Comparison of ENCODE assay signal across 20 cellular contexts in the genomic region with DNA sequence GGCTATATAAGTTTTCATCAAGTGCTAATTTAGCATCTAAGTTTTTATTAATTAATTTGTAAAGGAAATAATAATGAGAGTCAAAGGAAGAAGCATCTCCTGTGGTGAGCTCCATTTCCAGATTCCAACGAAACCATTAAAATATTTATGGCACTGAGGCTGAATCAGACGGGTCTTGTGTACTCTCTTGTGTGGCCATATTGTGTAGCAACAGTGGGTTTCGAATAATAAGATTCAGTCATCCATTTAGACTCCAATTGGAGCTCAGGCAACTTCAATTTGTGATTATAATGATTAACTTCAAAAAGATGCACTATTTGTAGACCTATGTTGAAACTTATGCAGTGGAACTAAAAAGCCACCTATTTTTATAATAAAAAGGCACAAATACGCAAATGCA.
A peak's percentile ranks its signal among the peaks of the same experiment; 100 is the strongest.
DNase-seq lines count a peak whose midpoint lies in the region; ATAC-seq and TF ChIP-seq lines count a peak whose summit lies in the region.
"Had no signal": no experiment of that assay in that cellular context is flagged by ENCODE, and none has a peak within 500 bp of the region (broad histone marks: within the 10 kb centered on the region; RNA-seq: fewer than 3 reads in every experiment).

No MANE protein-coding gene starts in this region.

- TF ChIP-seq RAD21 in SK-N-SH (IDR thresholded peaks at IDR 0.05; ENCODE audit: low read length) = no peak

- no peak for DNase-seq in SK-N-SH
- DNase-seq in astrocyte of the hippocampus (ENCODE audit: low read depth, low spot score) = peak; percentile 30
- peak; percentile 19 for DNase-seq in glomerular visceral epithelial cell (ENCODE audit: extremely low spot score)
- no peak for DNase-seq in vagina (ENCODE audit: extremely low spot score in 2 of 2)
- DNase-seq in activated CD4-positive, alpha-beta T cell treated with anti-CD3 and anti-CD28 coated beads, Interleukin-2, amount 50 U/mL, for 48 hours = no peak
- no peak for DNase-seq in adrenal gland
- DNase-seq in HAP-1 (ENCODE audit: low spot score in 2 of 2) = no peak
- DNase-seq: activated effector memory CD4-positive, alpha-beta T cell treated with anti-CD3 and anti-CD28 coated beads, Interleukin-2, amount 50 U/mL, for 16 hours; anterior cingulate cortex; cerebellar nuclear complex; DND-41; H9; lower lobe of right lung; NCI-H1417 treated with DMSO at 0.1 percent for 48 hours; SIG-M5; stimulated activated CD4-positive, alpha-beta T cell treated with anti-CD3 and anti-CD28 coated beads, Interleukin-12 subunit alpha, Interleukin-12 subunit beta, amount 100 ng/mL, for 4 hours; stimulated activated CD8-positive, alpha-beta memory T cell treated with anti-CD3 and anti-CD28 coated beads, Interleukin-4, amount 100 ng/mL, for 48 hours; upper lobe of right lung had no signal

- no peaks in the 10 kb centered on the region for H3K79me2 ChIP-seq in SK-N-SH (ENCODE audit: insufficient read depth)

- H4K20me1 ChIP-seq in SK-N-SH (ENCODE audit: insufficient read depth) = no peaks in the 10 kb centered on the region

- WGBS in SK-N-SH (ENCODE audit: low lambda C conversion rate) = 88% methylated on average over 4 of the region's 4 CpGs
- 84 to 93% (median 91%) methylated on average over 4 of the region's 4 CpGs for WGBS in adrenal gland, 4 donors

- intact Hi-C loops in vagina (cut with DNase I) = no loop called here
- intact Hi-C loops in adrenal gland (cut with DNase I) = no loop called here

- no peak overlapping the region for H3K4me2 ChIP-seq in SK-N-SH

- peaks cover 14 to 19% of the 10 kb centered on the region in 2 experiments; a peak in 3 of 4 replicates for H3K4me1 ChIP-seq in SK-N-SH (ENCODE audit: control insufficient read depth in 1 of 2, insufficient read depth in 2 of 2, low read depth in 1 of 2, low read length in 1 of 2)
- H3K4me1 ChIP-seq in vagina = peaks cover 23% of the 10 kb centered on the region
- H3K4me1 ChIP-seq in adrenal gland (replicated peaks in 1 of 2) = peaks cover 9 to 23% of the 10 kb centered on the region in 2 donors
- peaks cover 19% of the 10 kb centered on the region for H3K4me1 ChIP-seq in HAP-1
- H3K4me1 ChIP-seq: lower lobe of right lung, upper lobe of right lung had no signal

- no peaks in the 10 kb centered on the region for H3K9me3 ChIP-seq in SK-N-SH
- no peaks in the 10 kb centered on the region for H3K9me3 ChIP-seq in vagina
- H3K9me3 ChIP-seq in adrenal gland (replicated peaks in 1 of 3) = no peaks in the 10 kb centered on the region
- H3K9me3 ChIP-seq in HAP-1 = no peaks in the 10 kb centered on the region
- H3K9me3 ChIP-seq: lower lobe of right lung, neutrophil, upper lobe of right lung had no signal

- ATAC-seq in SK-N-SH treated with all-trans-retinoic acid at 6 μM for 48 hours = no peak
- ATAC-seq: upper lobe of right lung had no signal

- H3K36me3 ChIP-seq in SK-N-SH (replicated peaks in 1 of 2; ENCODE audit: control insufficient read depth in 1 of 2, insufficient read depth in 2 of 2, low read length in 1 of 2) (no peaks in the 10 kb centered on the region), vagina (no peaks in the 10 kb centered on the region), adrenal gland (replicated peaks in 1 of 2) (no peaks in the 10 kb centered on the region), HAP-1 (replicated peaks) (no peaks in the 10 kb centered on the region)
- H3K36me3 ChIP-seq: lower lobe of right lung, neutrophil, upper lobe of right lung had no signal

- POLR2A ChIA-PET in SK-N-SH (lab: Yijun Ruan, JAX) = no interaction called here

- no peak overlapping the region; the same call in 1 of the 2 replicates for H2AFZ ChIP-seq in SK-N-SH (ENCODE audit: low read depth)

- H3K4me3 ChIP-seq in SK-N-SH (ENCODE audit: low read depth in 2 of 2, low read length in 1 of 2) = no peak overlapping the region
- H3K4me3 ChIP-seq in vagina = no peak overlapping the region
- H3K4me3 ChIP-seq in adrenal gland = no peak overlapping the region
- no peak overlapping the region for H3K4me3 ChIP-seq in HAP-1
- H3K4me3 ChIP-seq: lower lobe of right lung, upper lobe of right lung had no signal

- in situ Hi-C loops in HAP-1 (cut with MboI; ENCODE audit: low sequenced_read_pairs) = no loop called here

- H3K27ac ChIP-seq in SK-N-SH (ENCODE audit: low read depth in 2 of 2, low read length in 1 of 2) (peak overlapping the region; percentile 92 to 98), vagina (peak overlapping the region; percentile 74), adrenal gland (no peak overlapping the region)
- H3K27ac ChIP-seq: lower lobe of right lung, neutrophil, upper lobe of right lung had no signal

- H3K9me2 ChIP-seq in SK-N-SH = no peaks in the 10 kb centered on the region

- no peak for TF ChIP-seq CTCF in SK-N-SH (IDR thresholded peaks at IDR 0.05)
- no peak for TF ChIP-seq CTCF in vagina (IDR thresholded peaks at IDR 0.05)
- TF ChIP-seq CTCF in adrenal gland (IDR thresholded peaks at IDR 0.05) = no peak

- H3K9ac ChIP-seq in SK-N-SH = no peak overlapping the region

- CTCF ChIA-PET in SK-N-SH (lab: Yijun Ruan, JAX) = interaction anchor here (1.5 kb wide), 1 partner anchor 46 kb away, joined by 3 read pairs; no protein-coding TSS in a partner anchor

- TF ChIP-seq POLR2A in vagina (IDR thresholded peaks at IDR 0.05) = no peak
- TF ChIP-seq POLR2A in adrenal gland (IDR thresholded peaks at IDR 0.05) = no peak

- H3F3A ChIP-seq in SK-N-SH (replicated peaks; ENCODE audit: insufficient read depth) = peaks cover 23% of the 10 kb centered on the region

- H3K27me3 ChIP-seq in SK-N-SH (ENCODE audit: insufficient read depth) (no peaks in the 10 kb centered on the region), vagina (no peaks in the 10 kb centered on the region), adrenal gland (no peaks in the 10 kb centered on the region), HAP-1 (ENCODE audit: low read depth) (no peaks in the 10 kb centered on the region)
- H3K27me3 ChIP-seq: neutrophil, upper lobe of right lung had no signal

- no peak for TF ChIP-seq EP300 in SK-N-SH (IDR thresholded peaks at IDR 0.05; ENCODE audit: borderline replicate concordance in 1 of 2, low read depth in 1 of 2, low read length in 1 of 2)

TF ChIP-seq in SK-N-SH, 30 proteins besides CTCF, POLR2A, EP300 and RAD21:
- TF ChIP-seq MXI1 (IDR thresholded peaks at IDR 0.05; ENCODE audit: low read depth, low read length) = no peak
- TF ChIP-seq, protein P1, sequence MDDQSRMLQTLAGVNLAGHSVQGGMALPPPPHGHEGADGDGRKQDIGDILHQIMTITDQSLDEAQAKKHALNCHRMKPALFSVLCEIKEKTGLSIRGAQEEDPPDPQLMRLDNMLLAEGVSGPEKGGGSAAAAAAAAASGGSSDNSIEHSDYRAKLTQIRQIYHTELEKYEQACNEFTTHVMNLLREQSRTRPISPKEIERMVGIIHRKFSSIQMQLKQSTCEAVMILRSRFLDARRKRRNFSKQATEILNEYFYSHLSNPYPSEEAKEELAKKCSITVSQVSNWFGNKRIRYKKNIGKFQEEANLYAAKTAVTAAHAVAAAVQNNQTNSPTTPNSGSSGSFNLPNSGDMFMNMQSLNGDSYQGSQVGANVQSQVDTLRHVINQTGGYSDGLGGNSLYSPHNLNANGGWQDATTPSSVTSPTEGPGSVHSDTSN (IDR thresholded peaks at IDR 0.05) = no peak
- no peak for TF ChIP-seq FOSL2 (IDR thresholded peaks at IDR 0.05; ENCODE audit: borderline replicate concordance, low read depth)
- TF ChIP-seq YY1 (IDR thresholded peaks at IDR 0.05; ENCODE audit: low read depth) = no peak

TF ChIP-seq in SK-N-SH treated with all-trans-retinoic acid at 6 μM for 48 hours, 23 proteins besides CTCF, POLR2A, EP300 and RAD21 (continues in another document):
- TF ChIP-seq PPARA (CRISPR knock-in tag; IDR thresholded peaks at IDR 0.05; ENCODE audit: borderline replicate concordance) = no peak
- TF ChIP-seq GLIS3 (CRISPR knock-in tag; IDR thresholded peaks at IDR 0.05) = no peak
- TF ChIP-seq CSDC2 (CRISPR knock-in tag; IDR thresholded peaks at IDR 0.05) = no peak
- TF ChIP-seq ESRRG (CRISPR knock-in tag; IDR thresholded peaks at IDR 0.05) = no peak
- no peak for TF ChIP-seq ARNTL (CRISPR knock-in tag; IDR thresholded peaks at IDR 0.05; ENCODE audit: borderline replicate concordance, low read depth)
- TF ChIP-seq, protein P2, sequence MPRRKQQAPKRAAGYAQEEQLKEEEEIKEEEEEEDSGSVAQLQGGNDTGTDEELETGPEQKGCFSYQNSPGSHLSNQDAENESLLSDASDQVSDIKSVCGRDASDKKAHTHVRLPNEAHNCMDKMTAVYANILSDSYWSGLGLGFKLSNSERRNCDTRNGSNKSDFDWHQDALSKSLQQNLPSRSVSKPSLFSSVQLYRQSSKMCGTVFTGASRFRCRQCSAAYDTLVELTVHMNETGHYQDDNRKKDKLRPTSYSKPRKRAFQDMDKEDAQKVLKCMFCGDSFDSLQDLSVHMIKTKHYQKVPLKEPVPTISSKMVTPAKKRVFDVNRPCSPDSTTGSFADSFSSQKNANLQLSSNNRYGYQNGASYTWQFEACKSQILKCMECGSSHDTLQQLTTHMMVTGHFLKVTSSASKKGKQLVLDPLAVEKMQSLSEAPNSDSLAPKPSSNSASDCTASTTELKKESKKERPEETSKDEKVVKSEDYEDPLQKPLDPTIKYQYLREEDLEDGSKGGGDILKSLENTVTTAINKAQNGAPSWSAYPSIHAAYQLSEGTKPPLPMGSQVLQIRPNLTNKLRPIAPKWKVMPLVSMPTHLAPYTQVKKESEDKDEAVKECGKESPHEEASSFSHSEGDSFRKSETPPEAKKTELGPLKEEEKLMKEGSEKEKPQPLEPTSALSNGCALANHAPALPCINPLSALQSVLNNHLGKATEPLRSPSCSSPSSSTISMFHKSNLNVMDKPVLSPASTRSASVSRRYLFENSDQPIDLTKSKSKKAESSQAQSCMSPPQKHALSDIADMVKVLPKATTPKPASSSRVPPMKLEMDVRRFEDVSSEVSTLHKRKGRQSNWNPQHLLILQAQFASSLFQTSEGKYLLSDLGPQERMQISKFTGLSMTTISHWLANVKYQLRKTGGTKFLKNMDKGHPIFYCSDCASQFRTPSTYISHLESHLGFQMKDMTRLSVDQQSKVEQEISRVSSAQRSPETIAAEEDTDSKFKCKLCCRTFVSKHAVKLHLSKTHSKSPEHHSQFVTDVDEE (CRISPR knock-in tag; IDR thresholded peaks at IDR 0.05) = no peak
- TF ChIP-seq, protein P3, sequence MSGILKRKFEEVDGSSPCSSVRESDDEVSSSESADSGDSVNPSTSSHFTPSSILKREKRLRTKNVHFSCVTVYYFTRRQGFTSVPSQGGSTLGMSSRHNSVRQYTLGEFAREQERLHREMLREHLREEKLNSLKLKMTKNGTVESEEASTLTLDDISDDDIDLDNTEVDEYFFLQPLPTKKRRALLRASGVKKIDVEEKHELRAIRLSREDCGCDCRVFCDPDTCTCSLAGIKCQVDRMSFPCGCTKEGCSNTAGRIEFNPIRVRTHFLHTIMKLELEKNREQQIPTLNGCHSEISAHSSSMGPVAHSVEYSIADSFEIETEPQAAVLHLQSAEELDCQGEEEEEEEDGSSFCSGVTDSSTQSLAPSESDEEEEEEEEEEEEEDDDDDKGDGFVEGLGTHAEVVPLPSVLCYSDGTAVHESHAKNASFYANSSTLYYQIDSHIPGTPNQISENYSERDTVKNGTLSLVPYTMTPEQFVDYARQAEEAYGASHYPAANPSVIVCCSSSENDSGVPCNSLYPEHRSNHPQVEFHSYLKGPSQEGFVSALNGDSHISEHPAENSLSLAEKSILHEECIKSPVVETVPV (CRISPR knock-in tag; IDR thresholded peaks at IDR 0.05) = no peak

Comparison
In these comparisons a context has a peak if more than half of its experiments do, and no peak if none do; other contexts are left out.
1. DNase-seq: peak in astrocyte of the hippocampus (single experiment) and glomerular visceral epithelial cell (single experiment); none in SK-N-SH (single experiment), vagina (0 of 2), activated CD4-positive, alpha-beta T cell treated with anti-CD3 and anti-CD28 coated beads, Interleukin-2, amount 50 U/mL, for 48 hours (0 of 2), adrenal gland (0 of 7) and HAP-1 (0 of 2).
2. H3K27ac ChIP-seq: peak in SK-N-SH (2 of 2) and vagina (single experiment); none in adrenal gland (0 of 5).